In genomic region chr4:6799091-6799490, GRCh38 we compare ENCODE assay signal across 23 cellular contexts. TPM values are rescaled to one million over a fixed set of nuclear protein-coding genes. Genes with fewer than 3 reads are reported as not detected.
A peak's percentile ranks its signal among the peaks of the same experiment; 100 is the strongest.
DNase-seq lines count a peak whose midpoint lies in the region; FAIRE-seq and TF ChIP-seq lines count a peak whose summit lies in the region.
"Had no signal": no experiment of that assay in that cellular context is flagged by ENCODE, and none has a peak within 500 bp of the region (broad histone marks: within the 10 kb centered on the region; RNA-seq: fewer than 3 reads in every experiment).

No MANE protein-coding gene starts in this region.

- POLR2A ChIA-PET in PC-9 (lab: Charles Lee; ENCODE audit: unreplicated experiment), result interaction anchor here (0.7 kb wide), 1 partner anchor 48 kb away, joined by 3 read pairs; no protein-coding TSS in a partner anchor

- peaks cover 3% of the 10 kb centered on the region; the same call in 1 of the 2 replicates for H3K36me3 ChIP-seq in PC-9 (ENCODE audit: low read depth)
- no peaks in the 10 kb centered on the region for H3K36me3 ChIP-seq in astrocyte (ENCODE audit: insufficient read depth, low read length)

- H3K79me2 ChIP-seq in PC-9 (ENCODE audit: low read depth), result peaks cover 96% of the 10 kb centered on the region
- peaks cover 94% of the 10 kb centered on the region for H3K79me2 ChIP-seq in astrocyte (ENCODE audit: insufficient read depth, low read length)

- no peak overlapping the region for H3K9ac ChIP-seq in astrocyte (ENCODE audit: low read length)
- H3K9ac ChIP-seq: BLaER1 had no signal

- no peak overlapping the region for H3K4me3 Mint-ChIP-seq in activated T-cell treated with anti-CD3 and anti-CD28 coated beads, Interleukin-2, amount 50 U/mL, for 24 hours
- H3K4me3 Mint-ChIP-seq in astrocyte (ENCODE audit: unreplicated experiment), result peak overlapping the region; percentile 5
- no peak overlapping the region for H3K4me3 Mint-ChIP-seq in progenitor cell of endocrine pancreas (ENCODE audit: low read depth)
- H3K4me3 Mint-ChIP-seq: CD4-positive, alpha-beta T cell had no signal

- H3K27me3 ChIP-seq in PC-9 (ENCODE audit: insufficient read depth, low read depth) (no peaks in the 10 kb centered on the region), astrocyte (ENCODE audit: insufficient read depth, low read length) (no peaks in the 10 kb centered on the region)
- H3K27me3 ChIP-seq: BLaER1 had no signal

- H3K9me3 ChIP-seq in PC-9 (ENCODE audit: insufficient read depth, low read depth), result no peaks in the 10 kb centered on the region
- H3K9me3 ChIP-seq in astrocyte (ENCODE audit: insufficient read depth, low read depth, low read length), result no peaks in the 10 kb centered on the region
- H3K9me3 ChIP-seq: BLaER1, Caco-2 had no signal

- H3K27ac Mint-ChIP-seq in activated T-cell treated with anti-CD3 and anti-CD28 coated beads, Interleukin-2, amount 50 U/mL, for 24 hours, result peak overlapping the region; percentile 26
- peak overlapping the region; percentile 16 for H3K27ac Mint-ChIP-seq in astrocyte (ENCODE audit: unreplicated experiment)
- peak overlapping the region; percentile 18 for H3K27ac Mint-ChIP-seq in progenitor cell of endocrine pancreas
- H3K27ac Mint-ChIP-seq: CD4-positive, alpha-beta T cell had no signal

- intact Hi-C loops in PC-9 (cut with micrococcal nuclease; ENCODE audit: unreplicated experiment), result no loop called here

- DNase-seq in activated T-cell treated with anti-CD3 and anti-CD28 coated beads, Interleukin-2, amount 50 U/mL, for 24 hours, result no peak
- DNase-seq in activated T-cell treated with anti-CD3 and anti-CD28 coated beads, Interleukin-2, amount 50 U/mL, for 48 hours, result no peak
- no peak for DNase-seq in PC-9
- DNase-seq in astrocyte (ENCODE audit: low read depth), result no peak
- no peak for DNase-seq in progenitor cell of endocrine pancreas (ENCODE audit: low spot score, unreplicated experiment)
- no peak for DNase-seq in SKM-1 (lab: John Stamatoyannopoulos, UW; ENCODE audit: unreplicated experiment)
- DNase-seq in cortex of kidney (lab: John Stamatoyannopoulos, UW), result no peak
- DNase-seq: ACHN; Caco-2; CD4-positive, alpha-beta T cell; DMS 273 treated with DMSO at 0.1 percent for 48 hours; DMS79 treated with DMSO at 0.1 percent for 48 hours; KG1; NCI-H1092; NCI-H1436; NCI-H187 treated with DMSO at 0.1 percent for 48 hours; NCI-H2107; NCI-H510A; NK-92 treated with Interleukin-12 subunit alpha and Interleukin-12 subunit beta, amount 100 ng/mL, for 24 hours had no signal

- no peaks in the 10 kb centered on the region for H3K9me3 Mint-ChIP-seq in activated T-cell treated with anti-CD3 and anti-CD28 coated beads, Interleukin-2, amount 50 U/mL, for 24 hours
- peaks cover 2% of the 10 kb centered on the region for H3K9me3 Mint-ChIP-seq in astrocyte (ENCODE audit: unreplicated experiment)
- H3K9me3 Mint-ChIP-seq in progenitor cell of endocrine pancreas (ENCODE audit: low read depth), result no peaks in the 10 kb centered on the region
- H3K9me3 Mint-ChIP-seq: CD4-positive, alpha-beta T cell had no signal

- peaks cover 58% of the 10 kb centered on the region for H3K4me1 Mint-ChIP-seq in activated T-cell treated with anti-CD3 and anti-CD28 coated beads, Interleukin-2, amount 50 U/mL, for 24 hours (ENCODE audit: low read depth)
- H3K4me1 Mint-ChIP-seq in astrocyte (ENCODE audit: low read depth, unreplicated experiment) (peaks cover 8% of the 10 kb centered on the region), progenitor cell of endocrine pancreas (ENCODE audit: low read depth) (peaks cover 5% of the 10 kb centered on the region)

- CTCF ChIA-PET in PC-9 (lab: Charles Lee), result no interaction called here

- no peaks in the 10 kb centered on the region for H3K27me3 Mint-ChIP-seq in activated T-cell treated with anti-CD3 and anti-CD28 coated beads, Interleukin-2, amount 50 U/mL, for 24 hours
- H3K27me3 Mint-ChIP-seq in astrocyte (ENCODE audit: low read depth, unreplicated experiment) (no peaks in the 10 kb centered on the region), progenitor cell of endocrine pancreas (no peaks in the 10 kb centered on the region)
- H3K27me3 Mint-ChIP-seq: CD4-positive, alpha-beta T cell had no signal

- no peak for TF ChIP-seq CTCF in PC-9 (conservative IDR thresholded peaks at IDR 0.05)
- TF ChIP-seq CTCF in astrocyte (IDR thresholded peaks at IDR 0.05; ENCODE audit: insufficient read depth, low read depth, low read length), result no peak
- no peak for TF ChIP-seq CTCF in progenitor cell of endocrine pancreas (IDR thresholded peaks at IDR 0.05; ENCODE audit: unreplicated experiment)

- no peak overlapping the region for H3K4me3 ChIP-seq in PC-9
- H3K4me3 ChIP-seq in astrocyte (ENCODE audit: insufficient read depth, low read depth, low read length), result no peak overlapping the region
- H3K4me3 ChIP-seq: BLaER1 had no signal

- peaks cover 21% of the 10 kb centered on the region; the same call in 1 of the 2 replicates for H3F3A ChIP-seq in PC-9 (ENCODE audit: insufficient read depth, low read depth)

- H3K9me2 ChIP-seq in PC-9 (ENCODE audit: insufficient read depth), result no peaks in the 10 kb centered on the region

- no TSS peak for BruUV-seq in PC-9 (replicated peaks; lab: Mats Ljungman, UMichigan)

- H3K27ac ChIP-seq in PC-9 (0 out of 2 replicates have a peak overlapping the region, but pooled peaks have one; percentile 4), astrocyte (ENCODE audit: low read depth, low read length) (no peak overlapping the region)
- H3K27ac ChIP-seq: BLaER1, HL-60 had no signal

- peaks cover 34% of the 10 kb centered on the region for H3K36me3 Mint-ChIP-seq in activated T-cell treated with anti-CD3 and anti-CD28 coated beads, Interleukin-2, amount 50 U/mL, for 24 hours (ENCODE audit: low read depth)
- H3K36me3 Mint-ChIP-seq in astrocyte (ENCODE audit: low read depth, unreplicated experiment), result peaks cover 15% of the 10 kb centered on the region
- peaks cover 14% of the 10 kb centered on the region for H3K36me3 Mint-ChIP-seq in progenitor cell of endocrine pancreas (ENCODE audit: insufficient read depth)

- H2AFZ ChIP-seq in PC-9 (no peak overlapping the region), astrocyte (ENCODE audit: low read depth, low read length) (no peak overlapping the region)

- H3K4me2 ChIP-seq in PC-9 (no peak overlapping the region), astrocyte (ENCODE audit: low read length) (no peak overlapping the region)
- H3K4me2 ChIP-seq: BLaER1 had no signal

- FAIRE-seq in astrocyte (lab: Jason Lieb, UNC), result no peak
- FAIRE-seq: H1, RCC 7860 had no signal

- peaks cover 16% of the 10 kb centered on the region for H3K4me1 ChIP-seq in PC-9 (replicated peaks; ENCODE audit: insufficient read depth)
- H3K4me1 ChIP-seq in astrocyte (ENCODE audit: insufficient read depth, low read length), result no peaks in the 10 kb centered on the region

- H4K20me1 ChIP-seq in PC-9 (ENCODE audit: insufficient read depth), result peaks cover 43% of the 10 kb centered on the region
- H4K20me1 ChIP-seq in astrocyte (ENCODE audit: insufficient read depth, low read length), result peaks cover 78% of the 10 kb centered on the region

RNA-seq across cellular contexts. Expression of gene KIAA0232, which starts 16.6 kb away (rescaled TPM):
- total RNA-seq in PC-9 (2021) (21.5 and 24.7 TPM in 2 replicates), astrocyte (25.0 and 27.6 TPM in 2 replicates), progenitor cell of endocrine pancreas (50.3 and 52.8 TPM in 2 replicates)
